ENCODE assay signal across 1 cellular context in genomic region chr2:130883520-130883919, GRCh38.
TF ChIP-seq lines count a peak whose summit lies in the region.

No MANE protein-coding gene starts in this region.

TF ChIP-seq in WTC11, 78 proteins besides CTCF, POLR2A, EP300 and RAD21:
- TF ChIP-seq GTF2I (CRISPR knock-in tag; conservative IDR thresholded peaks at IDR 0.05) = no peak
- TF ChIP-seq, protein P1, sequence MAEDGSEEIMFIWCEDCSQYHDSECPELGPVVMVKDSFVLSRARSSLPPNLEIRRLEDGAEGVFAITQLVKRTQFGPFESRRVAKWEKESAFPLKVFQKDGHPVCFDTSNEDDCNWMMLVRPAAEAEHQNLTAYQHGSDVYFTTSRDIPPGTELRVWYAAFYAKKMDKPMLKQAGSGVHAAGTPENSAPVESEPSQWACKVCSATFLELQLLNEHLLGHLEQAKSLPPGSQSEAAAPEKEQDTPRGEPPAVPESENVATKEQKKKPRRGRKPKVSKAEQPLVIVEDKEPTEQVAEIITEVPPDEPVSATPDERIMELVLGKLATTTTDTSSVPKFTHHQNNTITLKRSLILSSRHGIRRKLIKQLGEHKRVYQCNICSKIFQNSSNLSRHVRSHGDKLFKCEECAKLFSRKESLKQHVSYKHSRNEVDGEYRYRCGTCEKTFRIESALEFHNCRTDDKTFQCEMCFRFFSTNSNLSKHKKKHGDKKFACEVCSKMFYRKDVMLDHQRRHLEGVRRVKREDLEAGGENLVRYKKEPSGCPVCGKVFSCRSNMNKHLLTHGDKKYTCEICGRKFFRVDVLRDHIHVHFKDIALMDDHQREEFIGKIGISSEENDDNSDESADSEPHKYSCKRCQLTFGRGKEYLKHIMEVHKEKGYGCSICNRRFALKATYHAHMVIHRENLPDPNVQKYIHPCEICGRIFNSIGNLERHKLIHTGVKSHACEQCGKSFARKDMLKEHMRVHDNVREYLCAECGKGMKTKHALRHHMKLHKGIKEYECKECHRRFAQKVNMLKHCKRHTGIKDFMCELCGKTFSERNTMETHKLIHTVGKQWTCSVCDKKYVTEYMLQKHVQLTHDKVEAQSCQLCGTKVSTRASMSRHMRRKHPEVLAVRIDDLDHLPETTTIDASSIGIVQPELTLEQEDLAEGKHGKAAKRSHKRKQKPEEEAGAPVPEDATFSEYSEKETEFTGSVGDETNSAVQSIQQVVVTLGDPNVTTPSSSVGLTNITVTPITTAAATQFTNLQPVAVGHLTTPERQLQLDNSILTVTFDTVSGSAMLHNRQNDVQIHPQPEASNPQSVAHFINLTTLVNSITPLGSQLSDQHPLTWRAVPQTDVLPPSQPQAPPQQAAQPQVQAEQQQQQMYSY (CRISPR knock-in tag; IDR thresholded peaks at IDR 0.05) = no peak
- no peak for TF ChIP-seq ZNF396 (CRISPR knock-in tag; IDR thresholded peaks at IDR 0.05; ENCODE audit: borderline replicate concordance)
- TF ChIP-seq E2F1 (CRISPR knock-in tag; IDR thresholded peaks at IDR 0.05) = no peak
- TF ChIP-seq HMGA2 (CRISPR knock-in tag; IDR thresholded peaks at IDR 0.05) = no peak
- no peak for TF ChIP-seq TEAD1 (CRISPR knock-in tag; IDR thresholded peaks at IDR 0.05)
- no peak for TF ChIP-seq NR3C1 (CRISPR knock-in tag; conservative IDR thresholded peaks at IDR 0.05; ENCODE audit: low read depth)
- no peak for TF ChIP-seq ZNF219 (CRISPR knock-in tag; IDR thresholded peaks at IDR 0.05; ENCODE audit: borderline replicate concordance)
- no peak for TF ChIP-seq SMAD4 (CRISPR knock-in tag; IDR thresholded peaks at IDR 0.05)
- TF ChIP-seq ZNF121 (CRISPR knock-in tag; IDR thresholded peaks at IDR 0.05) = no peak
- TF ChIP-seq SOX15 (CRISPR knock-in tag; IDR thresholded peaks at IDR 0.05) = no peak
- no peak for TF ChIP-seq ATF1 (CRISPR knock-in tag; IDR thresholded peaks at IDR 0.05)
- TF ChIP-seq NFE2L1 (CRISPR knock-in tag; IDR thresholded peaks at IDR 0.05) = no peak
- no peak for TF ChIP-seq JAZF1 (CRISPR knock-in tag; IDR thresholded peaks at IDR 0.05)
- no peak for TF ChIP-seq ATF3 (CRISPR knock-in tag; conservative IDR thresholded peaks at IDR 0.05)
- TF ChIP-seq NFYB (CRISPR knock-in tag; conservative IDR thresholded peaks at IDR 0.05; ENCODE audit: low read depth) = no peak
- no peak for TF ChIP-seq ETV6 (CRISPR knock-in tag; IDR thresholded peaks at IDR 0.05)
- TF ChIP-seq, protein P2, sequence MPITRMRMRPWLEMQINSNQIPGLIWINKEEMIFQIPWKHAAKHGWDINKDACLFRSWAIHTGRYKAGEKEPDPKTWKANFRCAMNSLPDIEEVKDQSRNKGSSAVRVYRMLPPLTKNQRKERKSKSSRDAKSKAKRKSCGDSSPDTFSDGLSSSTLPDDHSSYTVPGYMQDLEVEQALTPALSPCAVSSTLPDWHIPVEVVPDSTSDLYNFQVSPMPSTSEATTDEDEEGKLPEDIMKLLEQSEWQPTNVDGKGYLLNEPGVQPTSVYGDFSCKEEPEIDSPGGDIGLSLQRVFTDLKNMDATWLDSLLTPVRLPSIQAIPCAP (CRISPR knock-in tag; IDR thresholded peaks at IDR 0.05) = no peak
- no peak for TF ChIP-seq ESRRA (CRISPR knock-in tag; IDR thresholded peaks at IDR 0.05; ENCODE audit: borderline replicate concordance)
- no peak for TF ChIP-seq ARID4B (CRISPR knock-in tag; IDR thresholded peaks at IDR 0.05; ENCODE audit: borderline replicate concordance)
